ENCODE assay signal across 10 cellular contexts in the genomic region with DNA sequence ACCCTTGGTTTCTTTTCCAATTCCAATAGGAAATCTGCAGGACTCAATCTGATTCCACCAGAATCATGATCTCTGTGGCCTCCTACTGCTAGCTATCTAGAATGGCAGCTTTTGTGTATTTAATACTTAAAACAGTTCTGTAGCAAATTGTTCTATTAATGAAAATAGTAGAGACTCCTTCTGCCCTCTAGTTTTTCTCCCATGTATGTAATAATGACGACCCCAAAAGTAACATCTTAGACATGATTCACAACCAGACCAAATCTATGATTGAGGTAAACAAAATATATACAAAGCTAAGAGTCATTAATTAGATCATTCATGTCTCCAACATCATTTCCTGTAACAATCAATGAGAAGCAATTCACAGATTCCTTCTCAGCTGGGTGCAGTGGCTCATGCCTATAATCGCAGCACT.
DNase-seq lines count a peak whose midpoint lies in the region; ATAC-seq and TF ChIP-seq lines count a peak whose summit lies in the region.
"Had no signal": no experiment of that assay in that cellular context is flagged by ENCODE, and none has a peak within 500 bp of the region (broad histone marks: within the 10 kb centered on the region; RNA-seq: fewer than 3 reads in every experiment).

No MANE protein-coding gene starts in this region.

- TF ChIP-seq POLR2A in stomach (IDR thresholded peaks at IDR 0.05): no peak

- DNase-seq in A673 (ENCODE audit: low spot score) (peak; percentile 83), ELR (ENCODE audit: low read depth) (peak; percentile 72), left lung (no peak), occipital lobe (lab: John Stamatoyannopoulos, UW) (no peak), KBM-7 (no peak), stomach (no peak)
- DNase-seq in activated naive CD8-positive, alpha-beta T cell treated with anti-CD3 and anti-CD28 coated beads, Interleukin-2, amount 10 ng/mL, durations not matched to agents 7 days and 5 days: no peak

- H3K9me3 ChIP-seq in A673 (ENCODE audit: low read depth, low read length, poor library complexity, severe bottlenecking) (no peaks in the 10 kb centered on the region), left lung (no peaks in the 10 kb centered on the region), stomach (no peaks in the 10 kb centered on the region)

- no peaks in the 10 kb centered on the region for H3K27me3 Mint-ChIP-seq in activated naive CD8-positive, alpha-beta T cell treated with anti-CD3 and anti-CD28 coated beads, Interleukin-2, amount 10 ng/mL, durations not matched to agents 7 days and 5 days

- peaks cover 7% of the 10 kb centered on the region for H3K36me3 ChIP-seq in A673 (ENCODE audit: insufficient read depth, low read length, poor library complexity, severe bottlenecking)
- H3K36me3 ChIP-seq in left lung: no peaks in the 10 kb centered on the region
- H3K36me3 ChIP-seq in stomach: peaks cover 0 to 13% (median 2%) of the 10 kb centered on the region in 4 donors

- peaks cover 4% of the 10 kb centered on the region for H3K36me3 Mint-ChIP-seq in activated naive CD8-positive, alpha-beta T cell treated with anti-CD3 and anti-CD28 coated beads, Interleukin-2, amount 10 ng/mL, durations not matched to agents 7 days and 5 days

- H3K4me3 ChIP-seq in A673 (ENCODE audit: low read depth, low read length, poor library complexity, severe bottlenecking) (no peak overlapping the region), left lung (no peak overlapping the region), stomach (no peak overlapping the region)
- H3K4me3 ChIP-seq: lung had no signal

- H3K4me1 ChIP-seq in A673 (ENCODE audit: insufficient read depth, low read length, poor library complexity, severe bottlenecking) (peaks cover 49% of the 10 kb centered on the region), left lung (peaks cover 10 to 63% of the 10 kb centered on the region in 2 donors), stomach (peaks cover 10 to 75% (median 49%) of the 10 kb centered on the region in 4 donors)

- TF ChIP-seq EP300 in stomach (IDR thresholded peaks at IDR 0.05): no peak

- H3K27ac ChIP-seq in A673 (ENCODE audit: low read depth, low read length, poor library complexity, severe bottlenecking) (peak overlapping the region; percentile 63), left lung (peak overlapping the region in 1 of 2 donors; percentile 39), stomach (peak overlapping the region in 2 of 5 donors; percentile 29 to 41)

- WGBS in stomach, 5 donors: 42 to 64% (median 47%) methylated on average over 2 of the region's 2 CpGs

- H3K27me3 ChIP-seq in A673 (replicated peaks; ENCODE audit: insufficient read depth, low read depth, low read length, poor library complexity) (no peaks in the 10 kb centered on the region), left lung (no peaks in the 10 kb centered on the region), stomach (no peaks in the 10 kb centered on the region)

- peak; percentile 65 for TF ChIP-seq CTCF in A673 (conservative IDR thresholded peaks at IDR 0.05; ENCODE audit: low read depth, low read length)
- TF ChIP-seq CTCF in left lung (IDR thresholded peaks at IDR 0.05): no peak
- no peak for TF ChIP-seq CTCF in stomach (IDR thresholded peaks at IDR 0.05)

- no TSS peak for BruUV-seq in A673 (replicated peaks; lab: Mats Ljungman, UMichigan)

- no peak overlapping the region for H3K4me3 Mint-ChIP-seq in activated naive CD8-positive, alpha-beta T cell treated with anti-CD3 and anti-CD28 coated beads, Interleukin-2, amount 10 ng/mL, durations not matched to agents 7 days and 5 days

- ATAC-seq in activated naive CD8-positive, alpha-beta T cell treated with anti-CD3 and anti-CD28 coated beads, Interleukin-2, amount 10 ng/mL, durations not matched to agents 7 days and 5 days (ENCODE audit: low read depth): no peak
- ATAC-seq in left lung (peak; percentile 14), HG03520 (IDR thresholded peaks at IDR 0.05; ENCODE audit: unreplicated experiment) (no peak)

- peaks cover 26% of the 10 kb centered on the region for H3K4me1 Mint-ChIP-seq in activated naive CD8-positive, alpha-beta T cell treated with anti-CD3 and anti-CD28 coated beads, Interleukin-2, amount 10 ng/mL, durations not matched to agents 7 days and 5 days

- CTCF ChIA-PET in A673 (lab: Charles Lee): interaction anchor here (0.6 to 1.4 kb wide), 5 partner anchors 13 to 172 kb away, joined by 3 to 9 read pairs (median 5); no protein-coding TSS in a partner anchor

- peak overlapping the region; percentile 64 for H3K27ac Mint-ChIP-seq in activated naive CD8-positive, alpha-beta T cell treated with anti-CD3 and anti-CD28 coated beads, Interleukin-2, amount 10 ng/mL, durations not matched to agents 7 days and 5 days

- POLR2A ChIA-PET in A673 (lab: Charles Lee; ENCODE audit: low non-redundant PET): no interaction called here
- POLR2A ChIA-PET in activated naive CD8-positive, alpha-beta T cell treated with anti-CD3 and anti-CD28 coated beads, Interleukin-2, amount 10 ng/mL, durations not matched to agents 7 days and 5 days (lab: Charles Lee): interaction anchor here (0.6 to 2.0 kb wide), 5 partner anchors 31 to 259 kb away, joined by 3 to 6 read pairs (median 4); partner anchors contain the start of gene MKLN1

- intact Hi-C loops in A673 (cut with micrococcal nuclease; ENCODE audit: unreplicated experiment): no loop called here
- intact Hi-C loops in left lung (cut with DNase I): loop anchor here in 1 of 2 donors (10.0 kb wide), 1 partner anchor 236 kb away; no protein-coding TSS in a partner anchor
- intact Hi-C loops in stomach (cut with DNase I; ENCODE audit: low total_unique reads): no loop called here

- in situ Hi-C loops in KBM-7 (cut with MboI; ENCODE audit: low pct_unique_long_range_greater_than_20kb, low sequenced_read_pairs): no loop called here

- no peaks in the 10 kb centered on the region for H3K9me3 Mint-ChIP-seq in activated naive CD8-positive, alpha-beta T cell treated with anti-CD3 and anti-CD28 coated beads, Interleukin-2, amount 10 ng/mL, durations not matched to agents 7 days and 5 days
- H3K9me3 Mint-ChIP-seq: T-helper 2 cell treated with Interferon-gamma antibody and Interleukin-4, amounts not matched to agents 5 μg/mL and 100 μg/mL, for 36 hours had no signal

Comparison
In these comparisons a context has a peak if more than half of its experiments do, and no peak if none do; other contexts are left out.
1. DNase-seq: peak in A673 (single experiment) and ELR (single experiment); none in activated naive CD8-positive, alpha-beta T cell treated with anti-CD3 and anti-CD28 coated beads, Interleukin-2, amount 10 ng/mL, durations not matched to agents 7 days and 5 days (single experiment), left lung (0 of 2), occipital lobe (single experiment), KBM-7 (single experiment) and stomach (single experiment).